ENCODE assay signal across 1 cellular context in genomic region chr2:159712194-159712928, GRCh38.
TF ChIP-seq lines count a peak whose summit lies in the region.

Gene MARCHF7 (plus strand): TSS chr2:159712506. CDS start chr2:159729023, 16,517 bp downstream.

TF ChIP-seq in K562, 482 proteins besides CTCF, POLR2A, EP300 and RAD21 (continued from another document and continues in another):
- TF ChIP-seq AFF4 (CRISPR knock-in tag; IDR thresholded peaks at IDR 0.05) (peak; percentile 98), FUS (optimal IDR thresholded peaks at IDR 0.05; ENCODE audit: low read depth, low read length) (peak; percentile 73), NFRKB (IDR thresholded peaks at IDR 0.05; ENCODE audit: low read depth) (peak; percentile 100), HNRNPH1 (optimal IDR thresholded peaks at IDR 0.05; ENCODE audit: low read depth, low read length) (no peak), TOE1 (IDR thresholded peaks at IDR 0.05; ENCODE audit: borderline replicate concordance) (peak; percentile 84), TOE1 (CRISPR knock-in tag; IDR thresholded peaks at IDR 0.05; ENCODE audit: borderline replicate concordance, low read depth) (no peak), SREBF2 (CRISPR knock-in tag; IDR thresholded peaks at IDR 0.05) (peak; percentile 56; the same call in 1 of the 2 replicates), SMAD3 (CRISPR knock-in tag; conservative IDR thresholded peaks at IDR 0.05) (0 out of 2 replicates have a peak, but pooled peaks have one; percentile 42), ZFP91 (CRISPR knock-in tag; IDR thresholded peaks at IDR 0.05) (peak; percentile 32; the same call in 1 of the 2 replicates), DIDO1 (tag; IDR thresholded peaks at IDR 0.05; ENCODE audit: low read depth) (peak; percentile 76; the same call in 1 of the 2 replicates), RBM17 (IDR thresholded peaks at IDR 0.05; ENCODE audit: borderline replicate concordance, low read depth, low read length) (no peak), BCOR (IDR thresholded peaks at IDR 0.05) (peak; percentile 75), RFX5 (IDR thresholded peaks at IDR 0.05; ENCODE audit: low read depth, low read length) (no peak), PRDM10 (IDR thresholded peaks at IDR 0.05; ENCODE audit: partially characterized antibody) (peak; percentile 6), HDAC8 (tag; IDR thresholded peaks at IDR 0.05) (no peak), SIRT6 (IDR thresholded peaks at IDR 0.05; ENCODE audit: low read depth, low read length) (no peak), CXXC5 (CRISPR knock-in tag; IDR thresholded peaks at IDR 0.05) (peak; percentile 94), KAT7 (CRISPR knock-in tag; IDR thresholded peaks at IDR 0.05; ENCODE audit: borderline replicate concordance) (peak; percentile 100), SAFB2 (IDR thresholded peaks at IDR 0.05; ENCODE audit: borderline replicate concordance, low read depth, low read length, severe bottlenecking) (no peak), ZNF445 (CRISPR knock-in tag; IDR thresholded peaks at IDR 0.05; ENCODE audit: low read depth) (no peak), ZNF23 (CRISPR knock-in tag; IDR thresholded peaks at IDR 0.05) (no peak), POLR2G (IDR thresholded peaks at IDR 0.05; ENCODE audit: low read depth, low read length) (peak; percentile 100), NFATC3 (IDR thresholded peaks at IDR 0.05) (no peak), GTF3C2 (IDR thresholded peaks at IDR 0.05; ENCODE audit: borderline replicate concordance, extremely low read depth, insufficient read length) (no peak), ZNF143 (CRISPR knock-in tag; IDR thresholded peaks at IDR 0.05) (no peak), HINFP (tag; conservative IDR thresholded peaks at IDR 0.05; ENCODE audit: low read depth) (no peak), EZH2 (IDR thresholded peaks at IDR 0.05; ENCODE audit: borderline replicate concordance, low read depth, low read length) (no peak), ZBTB12 (CRISPR knock-in tag; IDR thresholded peaks at IDR 0.05) (no peak), HLTF (IDR thresholded peaks at IDR 0.05) (peak; percentile 66; the same call in 1 of the 2 replicates), ZNF668 (CRISPR knock-in tag; IDR thresholded peaks at IDR 0.05) (no peak), SUPT5H (IDR thresholded peaks at IDR 0.05) (peak; percentile 99), ELK1 (CRISPR knock-in tag; IDR thresholded peaks at IDR 0.05) (no peak), KDM4B (IDR thresholded peaks at IDR 0.05; ENCODE audit: borderline replicate concordance in 2 of 2, low read depth in 1 of 2) (peak in 1 of 2 experiments; percentile 81; a peak in 1 of 4 replicates), FOXK2 (conservative IDR thresholded peaks at IDR 0.05 in 1 of 2, IDR thresholded peaks at IDR 0.05 in 1 of 2; ENCODE audit: low read depth in 2 of 2) (no peak; a peak in 1 of 4 replicates), TFE3 (CRISPR knock-in tag; IDR thresholded peaks at IDR 0.05) (no peak), NFIX (CRISPR knock-in tag; IDR thresholded peaks at IDR 0.05; ENCODE audit: low read depth) (no peak), SRSF9 (IDR thresholded peaks at IDR 0.05; ENCODE audit: borderline replicate concordance, low read depth, low read length) (no peak), MYBL2 (IDR thresholded peaks at IDR 0.05; ENCODE audit: low read depth) (peak; percentile 73; the same call in 1 of the 2 replicates), MYBL2 (CRISPR knock-in tag; IDR thresholded peaks at IDR 0.05; ENCODE audit: borderline replicate concordance) (no peak)
